ENCODE assay signal across 8 cellular contexts in the genomic region with DNA sequence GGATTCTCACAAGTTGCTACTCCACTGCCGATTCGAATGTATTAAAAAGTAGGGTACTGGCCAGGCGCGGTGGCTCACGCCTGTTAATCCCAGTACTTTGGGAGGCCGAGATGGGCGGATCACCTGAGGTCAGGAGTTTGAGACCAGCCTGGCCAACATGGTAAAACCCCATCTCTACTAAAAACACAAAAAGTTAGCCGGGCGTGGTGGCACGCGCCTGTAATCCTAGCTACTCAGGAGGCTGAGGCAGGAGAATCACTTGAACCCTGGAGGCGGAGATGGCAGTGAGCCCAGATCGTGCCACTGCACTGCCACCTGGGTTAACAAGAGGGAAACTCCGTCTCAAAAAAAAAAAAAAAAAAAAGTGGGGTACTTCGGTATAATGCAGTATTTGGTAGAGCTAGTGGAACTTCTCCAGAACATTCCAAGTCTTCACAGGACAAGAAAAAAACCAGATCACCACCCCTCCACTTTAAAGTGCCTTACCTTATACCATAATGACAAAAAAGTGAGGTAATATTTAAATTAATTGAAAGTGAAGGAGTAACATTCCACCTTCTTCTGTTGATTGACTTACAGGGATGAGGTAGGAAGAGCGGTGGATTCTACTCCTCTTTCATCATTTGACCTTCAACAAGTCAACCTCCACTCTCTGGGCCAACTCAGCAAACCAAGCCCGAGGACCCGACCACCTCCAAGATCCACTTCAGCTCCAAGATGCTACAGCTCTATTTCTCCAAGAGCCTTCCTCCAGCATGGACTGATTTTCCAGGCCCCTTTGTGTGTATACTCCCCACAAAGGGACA. TPM values are rescaled to one million over a fixed set of nuclear protein-coding genes. Genes with fewer than 3 reads are reported as not detected.
DNase-seq lines count a peak whose midpoint lies in the region; ATAC-seq and TF ChIP-seq lines count a peak whose summit lies in the region.

No MANE protein-coding gene starts in this region.

- H4K20me1 ChIP-seq in DOHH2 (ENCODE audit: control insufficient read depth, insufficient read depth, low read depth, low read length), result peaks cover 40% of the 10 kb centered on the region
- peaks cover 29% of the 10 kb centered on the region for H4K20me1 ChIP-seq in PC-9 (ENCODE audit: insufficient read depth)

- H3K9me2 ChIP-seq in DOHH2 (replicated peaks; ENCODE audit: control insufficient read depth, low read length) (no peaks in the 10 kb centered on the region), PC-9 (ENCODE audit: insufficient read depth) (no peaks in the 10 kb centered on the region)

- H3K27me3 ChIP-seq in DOHH2 (ENCODE audit: control insufficient read depth, low read length) (no peaks in the 10 kb centered on the region), PC-9 (ENCODE audit: insufficient read depth, low read depth) (no peaks in the 10 kb centered on the region), mucosa of rectum (ENCODE audit: control insufficient read depth in 2 of 2, insufficient read depth in 2 of 2, low read length in 2 of 2) (no peaks in the 10 kb centered on the region)

- H3K9ac ChIP-seq in mucosa of rectum (ENCODE audit: low read depth in 1 of 2, low read length in 2 of 2), result peak overlapping the region in 1 of 2 donors; percentile 78

- H3K27ac ChIP-seq in DOHH2 (ENCODE audit: low read depth, low read length) (peak overlapping the region; percentile 78), PC-9 (peak overlapping the region; percentile 14), mucosa of rectum (ENCODE audit: low read depth in 2 of 2, low read length in 2 of 2) (no peak overlapping the region)

- BruUV-seq in PC-9 (replicated peaks; lab: Mats Ljungman, UMichigan), result TSS peak; percentile 21

- H3K9me3 ChIP-seq in DOHH2 (ENCODE audit: control insufficient read depth, insufficient read depth, low read length), result no peaks in the 10 kb centered on the region
- no peaks in the 10 kb centered on the region for H3K9me3 ChIP-seq in PC-9 (ENCODE audit: insufficient read depth, low read depth)
- H3K9me3 ChIP-seq in mucosa of rectum (ENCODE audit: control insufficient read depth in 2 of 2, low read length in 2 of 2), result no peaks in the 10 kb centered on the region

- peaks cover 12% of the 10 kb centered on the region for H3F3A ChIP-seq in DOHH2 (ENCODE audit: control insufficient read depth, insufficient read depth)
- no peaks in the 10 kb centered on the region for H3F3A ChIP-seq in PC-9 (ENCODE audit: insufficient read depth, low read depth)

- H3K36me3 ChIP-seq in DOHH2 (ENCODE audit: control insufficient read depth, low read length) (peaks cover 67% of the 10 kb centered on the region), PC-9 (ENCODE audit: low read depth) (peaks cover 15% of the 10 kb centered on the region), mucosa of rectum (ENCODE audit: control insufficient read depth in 2 of 2, insufficient read depth in 2 of 2, low read length in 2 of 2) (peaks cover 12 to 14% of the 10 kb centered on the region in 2 donors)

- DNase-seq in PC-9, result no peak
- peak; percentile 11 to 25 for DNase-seq in cardiac fibroblast (ENCODE audit: low read depth in 2 of 2)
- DNase-seq in NCI-H1436 treated with DMSO at 0.1 percent for 48 hours (lab: John Stamatoyannopoulos, UW), result no peak
- DNase-seq in SKM-1 treated with dmso at 0.1 percent for 144 hours (lab: John Stamatoyannopoulos, UW; ENCODE audit: unreplicated experiment), result no peak

- POLR2A ChIA-PET in PC-9 (lab: Charles Lee; ENCODE audit: unreplicated experiment), result interaction anchor here (0.6 to 0.7 kb wide), 4 partner anchors 36 to 968 kb away, joined by 3 to 27 read pairs (median 7); no protein-coding TSS in a partner anchor

- ATAC-seq in GM18520 (IDR thresholded peaks at IDR 0.05; ENCODE audit: unreplicated experiment), result no peak
- no peak for ATAC-seq in GM21528 (IDR thresholded peaks at IDR 0.05; ENCODE audit: low FRiP score, unreplicated experiment)

- CTCF ChIA-PET in PC-9 (lab: Charles Lee), result no interaction called here

- H2AFZ ChIP-seq in PC-9, result no peak overlapping the region

- TF ChIP-seq CTCF in DOHH2 (IDR thresholded peaks at IDR 0.05; ENCODE audit: low read depth, low read length, poor library complexity, severe bottlenecking), result no peak
- no peak for TF ChIP-seq CTCF in PC-9 (conservative IDR thresholded peaks at IDR 0.05)
- no peak for TF ChIP-seq CTCF in cardiac fibroblast (IDR thresholded peaks at IDR 0.05; ENCODE audit: low read depth, low read length)

- peak overlapping the region; percentile 90 for H3K4me3 ChIP-seq in DOHH2 (ENCODE audit: low read length)
- H3K4me3 ChIP-seq in PC-9, result peak overlapping the region; percentile 84
- H3K4me3 ChIP-seq in cardiac fibroblast (replicated peaks in 1 of 2; ENCODE audit: low read depth in 2 of 2, low read length in 2 of 2), result peak overlapping the region; percentile 63 to 76
- peak overlapping the region; percentile 8 to 83 for H3K4me3 ChIP-seq in mucosa of rectum (ENCODE audit: low read length in 2 of 2)

- H3K4me1 ChIP-seq in DOHH2 (ENCODE audit: control insufficient read depth, low read length) (peaks cover 68% of the 10 kb centered on the region), PC-9 (replicated peaks; ENCODE audit: insufficient read depth) (peaks cover 28% of the 10 kb centered on the region), mucosa of rectum (ENCODE audit: control insufficient read depth in 2 of 2, insufficient read depth in 2 of 2, low read length in 2 of 2) (peaks cover 11 to 13% of the 10 kb centered on the region in 2 donors)

- peaks cover 87% of the 10 kb centered on the region for H3K79me2 ChIP-seq in DOHH2 (ENCODE audit: control insufficient read depth, low read length)
- H3K79me2 ChIP-seq in PC-9 (ENCODE audit: low read depth), result peaks cover 64% of the 10 kb centered on the region

- H3K4me2 ChIP-seq in DOHH2 (ENCODE audit: low read length), result peak overlapping the region; percentile 98
- peak overlapping the region; percentile 96 for H3K4me2 ChIP-seq in PC-9

- intact Hi-C loops in PC-9 (cut with micrococcal nuclease; ENCODE audit: unreplicated experiment), result loop anchor here (5.0 kb wide), 3 partner anchors 57 to 337 kb away; partner anchors contain the start of genes TBL2 and VPS37D

RNA-seq across cellular contexts. Expression of gene BAZ1B, which starts 2.0 kb away (rescaled TPM):
- 73.6 and 88.4 TPM in 2 replicates for total RNA-seq in PC-9 (2021)

RNA-seq across cellular contexts. Expression of gene BCL7B, which starts 37.4 kb away (rescaled TPM):
- 57.1 and 70.4 TPM in 2 replicates for total RNA-seq in PC-9 (2021)

RNA-seq across cellular contexts. Expression of gene TBL2, which starts 58.3 kb away (rescaled TPM):
- total RNA-seq in PC-9 (2021), result 43.9 and 49.2 TPM in 2 replicates

Comparison
In these comparisons a context has a peak if more than half of its experiments do, and no peak if none do; other contexts are left out.
1. H3K27ac ChIP-seq: peak in DOHH2 (single experiment) and PC-9 (single experiment); none in mucosa of rectum (0 of 2).
2. DNase-seq: peak in cardiac fibroblast (2 of 2); none in PC-9 (0 of 2), NCI-H1436 treated with DMSO at 0.1 percent for 48 hours (single experiment) and SKM-1 treated with dmso at 0.1 percent for 144 hours (single experiment).
3. Peak in every context shown above with its lines, with median percentiles within 50 percentile points of each other: H3K4me3 ChIP-seq.